In the genomic region with DNA sequence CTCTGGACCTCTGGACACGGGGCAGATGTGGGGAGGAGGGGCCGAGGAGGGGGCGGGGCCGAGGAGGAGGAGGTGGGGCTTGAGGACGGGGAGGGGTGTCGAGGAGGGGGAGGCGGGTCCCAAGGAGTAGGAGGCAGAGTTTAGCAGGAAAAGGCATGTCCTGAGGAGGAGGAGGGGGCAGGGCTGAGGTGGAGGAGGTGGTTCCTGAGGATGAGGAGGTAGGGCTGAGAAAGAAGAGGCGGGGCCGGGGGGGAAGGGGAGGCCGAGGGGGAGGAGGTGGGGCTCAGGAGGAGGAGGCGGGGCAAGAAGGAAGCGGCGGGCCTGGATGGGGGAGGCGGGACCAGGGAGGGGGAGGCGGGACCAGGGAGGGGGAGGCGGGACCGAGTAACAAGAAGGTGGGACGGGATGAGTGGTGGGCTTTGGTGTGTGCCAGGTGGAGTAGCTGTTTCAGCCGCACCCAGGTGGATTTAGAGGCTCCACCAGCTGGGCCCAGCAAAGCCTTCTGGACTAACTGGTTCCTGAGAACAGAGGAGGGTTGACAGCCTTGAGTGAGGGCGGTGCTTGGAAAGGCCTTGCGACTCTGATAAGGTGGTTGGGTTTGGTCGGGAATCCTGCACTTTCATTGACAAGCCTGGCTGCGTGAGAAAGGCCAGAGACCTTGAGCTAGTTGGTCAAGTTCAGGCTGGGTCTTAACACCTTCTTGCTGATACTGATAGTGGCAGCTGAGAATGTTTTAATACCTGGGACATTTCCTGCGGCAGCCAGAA, we compare ENCODE assay signal across 8 cellular contexts.
DNase-seq lines count a peak whose midpoint lies in the region; ATAC-seq lines count a peak whose summit lies in the region.

No MANE protein-coding gene starts in this region.

- DNase-seq in COLO829 (ENCODE audit: low spot score) = peak; percentile 88
- DNase-seq in NCI-H226 = peak; percentile 86
- DNase-seq in astrocyte of the hippocampus (ENCODE audit: low read depth, low spot score) = peak; percentile 38
- DNase-seq in stimulated activated CD4-positive, alpha-beta T cell treated with anti-CD3 and anti-CD28 coated beads, TNF-alpha, amount 100 ng/mL, for 48 hours (ENCODE audit: low read depth in 3 of 3) = peak in 2 of 3 donors; percentile 44 to 63
- DNase-seq in DMS53 treated with DMSO at 0.1 percent for 48 hours (lab: John Stamatoyannopoulos, UW; ENCODE audit: unreplicated experiment) = no peak

- H3K4me3 ChIP-seq in iPS-18c (ENCODE audit: insufficient read depth, low read depth, low read length) = peak overlapping the region; percentile 2; the same call in 1 of the 2 replicates

- no peaks in the 10 kb centered on the region for H3K9me3 ChIP-seq in iPS-18c (ENCODE audit: control insufficient read depth, insufficient read depth, low read length)

- no peak for ATAC-seq in GM18517 (IDR thresholded peaks at IDR 0.05; ENCODE audit: unreplicated experiment)
- no peak for ATAC-seq in GM21619 (IDR thresholded peaks at IDR 0.05; ENCODE audit: unreplicated experiment)
